Comparison of ENCODE assay signal across 12 cellular contexts in genomic region chr10:62019685-62020361, GRCh38.
DNase-seq lines count a peak whose midpoint lies in the region; ATAC-seq and TF ChIP-seq lines count a peak whose summit lies in the region.
"Had no signal": no experiment of that assay in that cellular context is flagged by ENCODE, and none has a peak within 500 bp of the region (broad histone marks: within the 10 kb centered on the region; RNA-seq: fewer than 3 reads in every experiment).

No MANE protein-coding gene starts in this region.

- no peak for TF ChIP-seq CTCF in 22Rv1 (IDR thresholded peaks at IDR 0.05)
- no peak for TF ChIP-seq CTCF in GM23338 (conservative IDR thresholded peaks at IDR 0.05; ENCODE audit: low read depth in 2 of 2)
- no peak for TF ChIP-seq CTCF in breast epithelium (IDR thresholded peaks at IDR 0.05)

- H3K9ac ChIP-seq in muscle layer of colon (ENCODE audit: low read length), result no peak overlapping the region

- no peak overlapping the region for H3K27ac Mint-ChIP-seq in GM23338

- H3K9me3 Mint-ChIP-seq in GM23338, result no peaks in the 10 kb centered on the region

- H3K4me3 ChIP-seq in GM23338 (no peak overlapping the region), breast epithelium (no peak overlapping the region), muscle layer of colon (ENCODE audit: low read depth in 1 of 2, low read length in 2 of 2) (peak overlapping the region in 1 of 2 donors; percentile 8)
- H3K4me3 ChIP-seq: upper lobe of left lung had no signal

- H4K20me1 ChIP-seq in GM23338 (replicated peaks; ENCODE audit: insufficient read depth), result no peaks in the 10 kb centered on the region

- no peaks in the 10 kb centered on the region for H3K79me2 ChIP-seq in GM23338 (replicated peaks; ENCODE audit: insufficient read depth)

- H3K27me3 ChIP-seq in GM23338 (ENCODE audit: insufficient read depth), result no peaks in the 10 kb centered on the region
- H3K27me3 ChIP-seq in breast epithelium, result no peaks in the 10 kb centered on the region
- H3K27me3 ChIP-seq in muscle layer of colon (ENCODE audit: control insufficient read depth in 1 of 2, insufficient read depth in 2 of 2, low read length in 2 of 2), result no peaks in the 10 kb centered on the region
- H3K27me3 ChIP-seq: upper lobe of left lung had no signal

- DNase-seq in GM23338 (ENCODE audit: low spot score) (peak; percentile 12), breast epithelium (ENCODE audit: low spot score in 2 of 2) (no peak), D341Med (ENCODE audit: low spot score) (no peak), SK-N-DZ (ENCODE audit: low spot score) (no peak), NCI-H2227 (lab: John Stamatoyannopoulos, UW; ENCODE audit: unreplicated experiment) (no peak)
- DNase-seq: activated gamma-delta T cell, MM.1S, small intestine, upper lobe of left lung had no signal

- ATAC-seq in GM23338 (peak; percentile 54; the same call in 2 of the 3 replicates), HG03039 (IDR thresholded peaks at IDR 0.05; ENCODE audit: unreplicated experiment) (no peak)

- H3K4me1 ChIP-seq in GM23338 (ENCODE audit: insufficient read depth) (peaks cover 32% of the 10 kb centered on the region), breast epithelium (peaks cover 0 to 8% of the 10 kb centered on the region in 2 donors), muscle layer of colon (ENCODE audit: insufficient read depth, low read length) (peaks cover 45% of the 10 kb centered on the region)

- TF ChIP-seq POLR2A in breast epithelium (IDR thresholded peaks at IDR 0.05), result no peak

- no peaks in the 10 kb centered on the region for H3K27me3 Mint-ChIP-seq in GM23338 (ENCODE audit: insufficient read depth, low read depth, poor library complexity)

- H2AFZ ChIP-seq in GM23338, result no peak overlapping the region; the same call in 1 of the 2 replicates

- H3K4me3 Mint-ChIP-seq in GM23338, result no peak overlapping the region

- H3K4me1 Mint-ChIP-seq in GM23338, result peaks cover 33% of the 10 kb centered on the region

- H3K36me3 Mint-ChIP-seq in GM23338 (ENCODE audit: low read depth), result no peaks in the 10 kb centered on the region

- H3F3A ChIP-seq in GM23338 (replicated peaks; ENCODE audit: low read depth), result no peaks in the 10 kb centered on the region

- H3K9me3 ChIP-seq in breast epithelium (no peaks in the 10 kb centered on the region), muscle layer of colon (ENCODE audit: low read length) (no peaks in the 10 kb centered on the region)
- H3K9me3 ChIP-seq: upper lobe of left lung had no signal

- H3K27ac ChIP-seq in 22Rv1 (peak overlapping the region; percentile 89), GM23338 (ENCODE audit: low read depth) (0 out of 2 replicates have a peak overlapping the region, but pooled peaks have one; percentile 9), breast epithelium (peak overlapping the region; percentile 82 to 85), muscle layer of colon (ENCODE audit: low read depth, low read length) (peak overlapping the region; percentile 68)

- intact Hi-C loops in breast epithelium (cut with DNase I; ENCODE audit: low total_unique reads), result no loop called here

- peak overlapping the region; percentile 57 for H3K4me2 ChIP-seq in GM23338

- H3K9me2 ChIP-seq in GM23338 (ENCODE audit: insufficient read depth), result no peaks in the 10 kb centered on the region

- H3K36me3 ChIP-seq in GM23338 (ENCODE audit: insufficient read depth) (no peaks in the 10 kb centered on the region), breast epithelium (no peaks in the 10 kb centered on the region), muscle layer of colon (ENCODE audit: insufficient read depth, low read length) (no peaks in the 10 kb centered on the region)
- H3K36me3 ChIP-seq: upper lobe of left lung had no signal

TF ChIP-seq in GM23338, 12 proteins besides CTCF, POLR2A, EP300 and RAD21:
- TF ChIP-seq NANOG (IDR thresholded peaks at IDR 0.05; ENCODE audit: borderline replicate concordance) (no peak), ZNF114 (CRISPR knock-in tag; IDR thresholded peaks at IDR 0.05) (no peak), EZH2phosphoT487 (IDR thresholded peaks at IDR 0.05; ENCODE audit: unreplicated experiment) (no peak), POLR2AphosphoS5 (IDR thresholded peaks at IDR 0.05; ENCODE audit: low read depth) (no peak), STAT1 (IDR thresholded peaks at IDR 0.05; ENCODE audit: unreplicated experiment) (no peak), EZH2 (IDR thresholded peaks at IDR 0.05; ENCODE audit: low read depth, unreplicated experiment) (no peak)

Comparison
In these comparisons a context has a peak if more than half of its experiments do, and no peak if none do; other contexts are left out.
1. H3K27ac ChIP-seq: peak in every context shown above with its lines; median percentile 89 in 22Rv1; 84 in breast epithelium; 68 in muscle layer of colon; 9 in GM23338.